In genomic region chr19:48481846-48482639, GRCh38 we compare ENCODE assay signal across 11 cellular contexts. TPM values are rescaled to one million over a fixed set of nuclear protein-coding genes. Genes with fewer than 3 reads are reported as not detected.
DNase-seq lines count a peak whose midpoint lies in the region; ATAC-seq and TF ChIP-seq lines count a peak whose summit lies in the region.
"Had no signal": no experiment of that assay in that cellular context is flagged by ENCODE, and none has a peak within 500 bp of the region (broad histone marks: within the 10 kb centered on the region; RNA-seq: fewer than 3 reads in every experiment).

No MANE protein-coding gene starts in this region.

- no peaks in the 10 kb centered on the region for H3K27me3 ChIP-seq in GM23338 (ENCODE audit: insufficient read depth)

- DNase-seq in NCI-H1436 (lab: John Stamatoyannopoulos, UW) (peak; percentile 23), NCI-H1436 treated with DMSO at 0.1 percent for 48 hours (lab: John Stamatoyannopoulos, UW) (no peak), GM23338 (ENCODE audit: low spot score) (peak; percentile 26), mesothelial cell of epicardium (ENCODE audit: low spot score in 2 of 2, unreplicated experiment in 2 of 2) (no peak), GM13976 (ENCODE audit: low spot score) (no peak), GOT3 (lab: John Stamatoyannopoulos, UW) (no peak), superior temporal gyrus (ENCODE audit: extremely low spot score) (no peak)
- DNase-seq in activated naive CD8-positive, alpha-beta T cell treated with anti-CD3 and anti-CD28 coated beads for 36 hours: no peak
- DNase-seq: ACHN, NCI-H510A treated with DMSO at 0.1 percent for 48 hours, tibial artery had no signal

- peaks cover 43% of the 10 kb centered on the region for H3K27me3 Mint-ChIP-seq in GM23338 (ENCODE audit: insufficient read depth, low read depth, poor library complexity)
- no peaks in the 10 kb centered on the region for H3K27me3 Mint-ChIP-seq in activated naive CD8-positive, alpha-beta T cell treated with anti-CD3 and anti-CD28 coated beads for 36 hours
- no peaks in the 10 kb centered on the region for H3K27me3 Mint-ChIP-seq in mesothelial cell of epicardium (ENCODE audit: low read depth)

- ATAC-seq in GM23338: no peak

- no peak overlapping the region for H2AFZ ChIP-seq in GM23338

- peak overlapping the region; percentile 84 for H3K4me2 ChIP-seq in GM23338

- H3K27ac ChIP-seq in GM23338 (ENCODE audit: low read depth): no peak overlapping the region

- H3F3A ChIP-seq in GM23338 (replicated peaks; ENCODE audit: low read depth): peaks cover 30% of the 10 kb centered on the region

- in situ Hi-C loops in GM13976 (cut with MboI; ENCODE audit: low sequenced_read_pairs, unreplicated experiment): no loop called here

- H3K36me3 ChIP-seq in GM23338 (ENCODE audit: insufficient read depth): no peaks in the 10 kb centered on the region

- TF ChIP-seq CTCF in GM23338 (conservative IDR thresholded peaks at IDR 0.05; ENCODE audit: low read depth in 2 of 2): no peak
- TF ChIP-seq CTCF in mesothelial cell of epicardium (IDR thresholded peaks at IDR 0.05; ENCODE audit: unreplicated experiment): no peak
- no peak for TF ChIP-seq CTCF in GM13976 (IDR thresholded peaks at IDR 0.05; ENCODE audit: borderline replicate concordance, control extremely low read depth, extremely low read depth, insufficient read depth, missing control alignments)

- peak overlapping the region; percentile 90 for H3K4me3 ChIP-seq in GM23338

- H3K27ac Mint-ChIP-seq in GM23338 (peak overlapping the region; percentile 40; the same call in 1 of the 2 replicates), mesothelial cell of epicardium (peak overlapping the region; percentile 50)
- no peak overlapping the region for H3K27ac Mint-ChIP-seq in activated naive CD8-positive, alpha-beta T cell treated with anti-CD3 and anti-CD28 coated beads for 36 hours

- H3K4me1 ChIP-seq in GM23338 (ENCODE audit: insufficient read depth): peaks cover 12% of the 10 kb centered on the region; the same call in 1 of the 2 replicates

- H3K36me3 Mint-ChIP-seq in GM23338 (ENCODE audit: low read depth) (peaks cover 17% of the 10 kb centered on the region), mesothelial cell of epicardium (peaks cover 18% of the 10 kb centered on the region)
- no peaks in the 10 kb centered on the region for H3K36me3 Mint-ChIP-seq in activated naive CD8-positive, alpha-beta T cell treated with anti-CD3 and anti-CD28 coated beads for 36 hours

- peak overlapping the region; percentile 83; the same call in 2 of the 3 replicates for H3K4me3 Mint-ChIP-seq in GM23338
- peak overlapping the region; percentile 81 for H3K4me3 Mint-ChIP-seq in activated naive CD8-positive, alpha-beta T cell treated with anti-CD3 and anti-CD28 coated beads for 36 hours
- H3K4me3 Mint-ChIP-seq in mesothelial cell of epicardium: no peak overlapping the region

- H3K9me3 Mint-ChIP-seq in GM23338: peaks cover 2% of the 10 kb centered on the region; the same call in 2 of the 3 replicates
- no peaks in the 10 kb centered on the region for H3K9me3 Mint-ChIP-seq in activated naive CD8-positive, alpha-beta T cell treated with anti-CD3 and anti-CD28 coated beads for 36 hours
- H3K9me3 Mint-ChIP-seq in mesothelial cell of epicardium: no peaks in the 10 kb centered on the region

- H3K9me2 ChIP-seq in GM23338 (ENCODE audit: insufficient read depth): no peaks in the 10 kb centered on the region

- peaks cover 2% of the 10 kb centered on the region; the same call in 1 of the 2 replicates for H4K20me1 ChIP-seq in GM23338 (replicated peaks; ENCODE audit: insufficient read depth)

- H3K4me1 Mint-ChIP-seq in GM23338 (peaks cover 22% of the 10 kb centered on the region), mesothelial cell of epicardium (peaks cover 9% of the 10 kb centered on the region)
- peaks cover 20% of the 10 kb centered on the region for H3K4me1 Mint-ChIP-seq in activated naive CD8-positive, alpha-beta T cell treated with anti-CD3 and anti-CD28 coated beads for 36 hours

- no peaks in the 10 kb centered on the region for H3K79me2 ChIP-seq in GM23338 (replicated peaks; ENCODE audit: insufficient read depth)

TF ChIP-seq in GM23338, 12 proteins besides CTCF, POLR2A, EP300 and RAD21 (continues in another document):
- no peak for TF ChIP-seq CREB1 (CRISPR knock-in tag; IDR thresholded peaks at IDR 0.05; ENCODE audit: low read depth)
- no peak for TF ChIP-seq ETS1 (IDR thresholded peaks at IDR 0.05)
- TF ChIP-seq EZH2 (IDR thresholded peaks at IDR 0.05; ENCODE audit: low read depth, unreplicated experiment): no peak
- TF ChIP-seq REST (IDR thresholded peaks at IDR 0.05; ENCODE audit: unreplicated experiment): no peak
- no peak for TF ChIP-seq JUNB (IDR thresholded peaks at IDR 0.05; ENCODE audit: unreplicated experiment)
- TF ChIP-seq POLR2AphosphoS5 (IDR thresholded peaks at IDR 0.05; ENCODE audit: low read depth): no peak
- TF ChIP-seq ZNF114 (CRISPR knock-in tag; IDR thresholded peaks at IDR 0.05): no peak
- no peak for TF ChIP-seq EZH2phosphoT487 (IDR thresholded peaks at IDR 0.05; ENCODE audit: unreplicated experiment)

RNA-seq across cellular contexts. Expression of gene CYTH2, which starts 12.9 kb away (rescaled TPM):
- total RNA-seq in GM23338 (2014; rRNA removed; shearing (Covaris generic)): 42.6 and 60.4 TPM in 2 replicates
- polyA plus RNA-seq in GM23338 (2016; fragmentation: Nextera tagmentation; extraction: Ambion mirVana): 38.8 and 41.1 TPM in 2 replicates
- 10 to 100 TPM; 18.2 to 21.7 TPM for total RNA-seq in activated naive CD8-positive, alpha-beta T cell treated with anti-CD3 and anti-CD28 coated beads for 36 hours
- 184 to 196 TPM (median 190 TPM) in 3 replicates for total RNA-seq in mesothelial cell of epicardium

RNA-seq across cellular contexts. Expression of gene KCNJ14, which starts 26.7 kb away (rescaled TPM):
- 0.94 and 1.2 TPM in 2 replicates for total RNA-seq in GM23338 (2014; rRNA removed; shearing (Covaris generic))
- 0.73 and 0.81 TPM in 2 replicates for polyA plus RNA-seq in GM23338 (2016; fragmentation: Nextera tagmentation; extraction: Ambion mirVana)
- 1 to 10 TPM; 1.4 to 1.5 TPM for total RNA-seq in activated naive CD8-positive, alpha-beta T cell treated with anti-CD3 and anti-CD28 coated beads for 36 hours
- 2.7 to 2.8 TPM (median 2.8 TPM) in 3 replicates for total RNA-seq in mesothelial cell of epicardium

RNA-seq across cellular contexts. Expression of gene LMTK3, which starts 29.6 kb away (rescaled TPM):
- 5.7 and 11.8 TPM in 2 replicates for total RNA-seq in GM23338 (2014; rRNA removed; shearing (Covaris generic))
- 1.6 and 2.0 TPM in 2 replicates for polyA plus RNA-seq in GM23338 (2016; fragmentation: Nextera tagmentation; extraction: Ambion mirVana)
- 1 to 10 TPM; 2.2 to 2.8 TPM for total RNA-seq in activated naive CD8-positive, alpha-beta T cell treated with anti-CD3 and anti-CD28 coated beads for 36 hours
- total RNA-seq in mesothelial cell of epicardium: 19.4 to 21.3 TPM (median 20.4 TPM) in 3 replicates

RNA-seq across cellular contexts. Expression of gene GRWD1, which starts 36.3 kb away (rescaled TPM):
- 58.0 and 64.6 TPM in 2 replicates for total RNA-seq in GM23338 (2014; rRNA removed; shearing (Covaris generic))
- 23.2 and 25.8 TPM in 2 replicates for polyA plus RNA-seq in GM23338 (2016; fragmentation: Nextera tagmentation; extraction: Ambion mirVana)
- total RNA-seq in activated naive CD8-positive, alpha-beta T cell treated with anti-CD3 and anti-CD28 coated beads for 36 hours: 10 to 100 TPM; 91.1 to 98.5 TPM
- total RNA-seq in mesothelial cell of epicardium: 34.0 to 36.5 TPM (median 36.2 TPM) in 3 replicates

Comparison
In these comparisons a context has a peak if more than half of its experiments do, and no peak if none do; other contexts are left out.
1. DNase-seq: peak in NCI-H1436 (single experiment) and GM23338 (single experiment); none in NCI-H1436 treated with DMSO at 0.1 percent for 48 hours (single experiment), activated naive CD8-positive, alpha-beta T cell treated with anti-CD3 and anti-CD28 coated beads for 36 hours (single experiment), mesothelial cell of epicardium (0 of 2), GM13976 (single experiment), GOT3 (single experiment) and superior temporal gyrus (single experiment).